8 cellular contexts compared by ENCODE assay signal in genomic region chr7:119270045-119270464, GRCh38.
DNase-seq lines count a peak whose midpoint lies in the region; FAIRE-seq and TF ChIP-seq lines count a peak whose summit lies in the region.

No MANE protein-coding gene starts in this region.

- dilution Hi-C loops in mammary epithelial cell (cut with HindIII; ENCODE audit: low sequenced_read_pairs) = no loop called here

- no peak overlapping the region for H3K4me3 ChIP-seq in GM12865 (ENCODE audit: low read depth, low read length)
- no peak overlapping the region for H3K4me3 ChIP-seq in HAP-1
- no peak overlapping the region for H3K4me3 ChIP-seq in OCI-LY1 (ENCODE audit: low read depth, low read length, poor library complexity, severe bottlenecking)
- no peak overlapping the region for H3K4me3 ChIP-seq in mammary epithelial cell (replicated peaks in 1 of 3; ENCODE audit: insufficient read depth in 1 of 3, low read depth in 2 of 3, low read length in 3 of 3)
- H3K4me3 ChIP-seq in liver (ENCODE audit: low read depth in 1 of 3, low read length in 3 of 3) = no peak overlapping the region

- 17% methylated on average over 7 of the region's 7 CpGs for WGBS in mammary epithelial cell (ENCODE audit: low coverage, missing lambda C conversion rate)
- 17% methylated on average over 7 of the region's 7 CpGs for WGBS in liver

- FAIRE-seq in urothelium cell line (lab: Jason Lieb, UNC) = no peak

- H3K9me3 ChIP-seq in HAP-1 = no peaks in the 10 kb centered on the region
- H3K9me3 ChIP-seq in OCI-LY1 (ENCODE audit: low read length) = no peaks in the 10 kb centered on the region
- no peaks in the 10 kb centered on the region for H3K9me3 ChIP-seq in mammary epithelial cell (replicated peaks; ENCODE audit: insufficient read depth, low read length)
- no peaks in the 10 kb centered on the region for H3K9me3 ChIP-seq in liver (ENCODE audit: control insufficient read depth in 4 of 4, low read length in 3 of 4)

- no peak overlapping the region for H2AFZ ChIP-seq in OCI-LY1 (ENCODE audit: low read length)
- peak overlapping the region; percentile 66 for H2AFZ ChIP-seq in mammary epithelial cell (ENCODE audit: low read depth, low read length)

- H4K20me1 ChIP-seq in OCI-LY1 (ENCODE audit: insufficient read depth, low read length) (no peaks in the 10 kb centered on the region), mammary epithelial cell (ENCODE audit: insufficient read depth, low read length) (no peaks in the 10 kb centered on the region)

- H3K4me1 ChIP-seq in HAP-1 = no peaks in the 10 kb centered on the region
- H3K4me1 ChIP-seq in OCI-LY1 (ENCODE audit: insufficient read depth, low read length, severe bottlenecking) = no peaks in the 10 kb centered on the region
- H3K4me1 ChIP-seq in mammary epithelial cell (ENCODE audit: insufficient read depth, low read length) = peaks cover 6% of the 10 kb centered on the region
- H3K4me1 ChIP-seq in liver (ENCODE audit: control insufficient read depth in 4 of 4, insufficient read depth in 4 of 4, low read length in 3 of 4) = peaks cover 2 to 21% (median 10%) of the 10 kb centered on the region in 4 donors

- in situ Hi-C loops in HAP-1 (cut with MboI; ENCODE audit: low sequenced_read_pairs) (no loop called here), mammary epithelial cell (cut with MboI; ENCODE audit: low sequenced_read_pairs in 2 of 2) (loop anchor here in 1 of 2 donors (25.0 kb wide), 2 partner anchors 992 to 1292 kb away; partner anchors contain the start of gene KCND2)

- no peaks in the 10 kb centered on the region for H3K36me3 ChIP-seq in HAP-1 (replicated peaks)
- no peaks in the 10 kb centered on the region for H3K36me3 ChIP-seq in OCI-LY1 (ENCODE audit: insufficient read depth, low read length)
- no peaks in the 10 kb centered on the region for H3K36me3 ChIP-seq in mammary epithelial cell (ENCODE audit: insufficient read depth, low read length)
- H3K36me3 ChIP-seq in liver (ENCODE audit: control insufficient read depth in 4 of 4, insufficient read depth in 3 of 4, low read depth in 1 of 4, low read length in 3 of 4) = no peaks in the 10 kb centered on the region

- H3F3A ChIP-seq in OCI-LY1 (ENCODE audit: insufficient read depth, low read length) = no peaks in the 10 kb centered on the region

- H3K79me2 ChIP-seq in OCI-LY1 (ENCODE audit: insufficient read depth, low read length) = no peaks in the 10 kb centered on the region
- no peaks in the 10 kb centered on the region for H3K79me2 ChIP-seq in mammary epithelial cell (ENCODE audit: insufficient read depth, low read length)

- H3K27ac ChIP-seq in OCI-LY1 (ENCODE audit: low read depth, low read length, poor library complexity, severe bottlenecking) (no peak overlapping the region), mammary epithelial cell (ENCODE audit: insufficient read depth, low read depth, low read length) (no peak overlapping the region), liver (ENCODE audit: low read depth in 1 of 2, low read length in 2 of 2) (no peak overlapping the region)

- H3K9ac ChIP-seq in OCI-LY1 (ENCODE audit: low read length) (no peak overlapping the region), mammary epithelial cell (ENCODE audit: insufficient read depth, low read length) (no peak overlapping the region), liver (ENCODE audit: low read depth in 1 of 2, low read length in 2 of 2) (no peak overlapping the region)

- no peak overlapping the region for H3K4me2 ChIP-seq in OCI-LY1 (ENCODE audit: low read length)
- no peak overlapping the region for H3K4me2 ChIP-seq in mammary epithelial cell (ENCODE audit: insufficient read depth, low read depth, low read length)

- peak; percentile 94 to 97 for TF ChIP-seq RAD21 in liver (IDR thresholded peaks at IDR 0.05)

- TF ChIP-seq CTCF in GM12865 (IDR thresholded peaks at IDR 0.05; ENCODE audit: insufficient read depth, low read depth, low read length, missing control alignments) (peak; percentile 90), OCI-LY1 (IDR thresholded peaks at IDR 0.05; ENCODE audit: low read length) (peak; percentile 99), mammary epithelial cell (conservative IDR thresholded peaks at IDR 0.05 in 1 of 2, IDR thresholded peaks at IDR 0.05 in 1 of 2; ENCODE audit: extremely low read depth in 1 of 2, insufficient read depth in 1 of 2, low read depth in 1 of 2, low read length in 2 of 2) (peak; percentile 91), liver (IDR thresholded peaks at IDR 0.05; ENCODE audit: low read depth, low read length, missing input control) (peak; percentile 93)

- CTCF ChIA-PET in mammary epithelial cell (lab: Charles Lee; ENCODE audit: low non-redundant PET) = no interaction called here

- intact Hi-C loops in mammary epithelial cell (cut with micrococcal nuclease) = loop anchor here (5.0 kb wide), 2 partner anchors 1002 to 1287 kb away; partner anchors contain the start of gene KCND2

- no peaks in the 10 kb centered on the region for H3K9me2 ChIP-seq in OCI-LY1 (ENCODE audit: low read depth, low read length)

- BruUV-seq in mammary epithelial cell (replicated peaks; lab: Mats Ljungman, UMichigan) = no TSS peak

- peak; percentile 30 for DNase-seq in AG08396 (ENCODE audit: low spot score)
- DNase-seq in GM12865 (ENCODE audit: low read depth) = peak; percentile 71
- DNase-seq in HAP-1 (ENCODE audit: low spot score in 2 of 2) = peak; percentile 57 to 61
- peak; percentile 62 for DNase-seq in KG1 (lab: John Stamatoyannopoulos, UW)
- DNase-seq in mammary epithelial cell = peak; percentile 50
- peak; percentile 31 for DNase-seq in urothelium cell line (ENCODE audit: low spot score)

- H3K27me3 ChIP-seq in HAP-1 (ENCODE audit: low read depth) (no peaks in the 10 kb centered on the region), OCI-LY1 (ENCODE audit: insufficient read depth, low read length) (no peaks in the 10 kb centered on the region), mammary epithelial cell (ENCODE audit: insufficient read depth, low read length) (no peaks in the 10 kb centered on the region), liver (ENCODE audit: control insufficient read depth in 4 of 4, insufficient read depth in 4 of 4, low read length in 3 of 4) (no peaks in the 10 kb centered on the region)

TF ChIP-seq in liver, 16 proteins besides CTCF, POLR2A, EP300 and RAD21:
- TF ChIP-seq MAX (IDR thresholded peaks at IDR 0.05) (no peak), JUND (IDR thresholded peaks at IDR 0.05) (no peak), HNF4A (conservative IDR thresholded peaks at IDR 0.05) (no peak), EGR1 (IDR thresholded peaks at IDR 0.05; ENCODE audit: low read depth in 2 of 2) (no peak), ATF3 (IDR thresholded peaks at IDR 0.05) (no peak), YY1 (IDR thresholded peaks at IDR 0.05) (no peak)
